ENCODE assay signal across 36 cellular contexts in the genomic region with DNA sequence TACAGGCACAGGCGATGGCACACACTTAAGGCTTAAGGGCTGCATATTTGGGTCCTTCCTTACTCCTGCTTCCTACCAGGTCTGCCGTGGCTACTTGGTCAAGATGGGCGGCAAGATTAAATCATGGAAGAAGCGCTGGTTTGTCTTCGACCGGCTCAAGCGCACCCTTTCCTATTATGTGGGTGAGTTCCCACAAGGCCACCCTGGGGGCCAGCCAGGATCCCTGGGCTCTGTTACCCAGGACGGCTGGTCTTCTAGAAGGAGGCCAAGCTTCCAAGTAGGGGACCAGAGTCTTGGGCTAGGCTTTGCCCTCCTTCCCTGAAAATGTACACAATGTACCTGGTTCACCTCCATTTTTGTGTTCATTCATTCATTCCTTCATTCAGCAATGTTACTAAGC. TPM values are rescaled to one million over a fixed set of nuclear protein-coding genes. Genes with fewer than 3 reads are reported as not detected.
"Had no signal": no experiment of that assay in that cellular context is flagged by ENCODE, and none has a peak within 500 bp of the region (broad histone marks: within the 10 kb centered on the region; RNA-seq: fewer than 3 reads in every experiment).

No MANE protein-coding gene starts in this region.

- H3K79me2 ChIP-seq: hepatocyte had no signal

- H3K27me3 ChIP-seq: colonic mucosa, esophagus muscularis mucosa, foreskin keratinocyte, gastroesophageal sphincter, heart left ventricle, hepatocyte, ovary, stomach, testis, tibial artery had no signal

- H3K27ac Mint-ChIP-seq: naive thymus-derived CD8-positive, alpha-beta T cell; nephron progenitor cell; stimulated activated effector memory CD8-positive, alpha-beta T cell treated with anti-CD3 and anti-CD28 coated beads, Interleukin-12 subunit alpha, Interleukin-12 subunit beta, amount 100 ng/mL, for 72 hours; type B pancreatic cell had no signal

- FAIRE-seq: endothelial cell of umbilical vein had no signal

- H3K4me1 ChIP-seq: colonic mucosa, foreskin keratinocyte, testis, tibial artery had no signal

- H3K4me1 Mint-ChIP-seq: nephron progenitor cell had no signal

- H3K36me3 ChIP-seq: colonic mucosa, ovary had no signal

- H3K9me3 ChIP-seq: colonic mucosa, esophagus muscularis mucosa, gastroesophageal sphincter, heart left ventricle, left ventricle myocardium inferior, lower lobe of right lung, ovary, stomach, testis, tibial artery had no signal

- H3K27me3 Mint-ChIP-seq: naive thymus-derived CD8-positive, alpha-beta T cell; type B pancreatic cell had no signal

- H3K9me3 Mint-ChIP-seq: naive thymus-derived CD8-positive, alpha-beta T cell; nephron progenitor cell; stimulated activated effector memory CD8-positive, alpha-beta T cell treated with anti-CD3 and anti-CD28 coated beads, Interleukin-12 subunit alpha, Interleukin-12 subunit beta, amount 100 ng/mL, for 72 hours; type B pancreatic cell had no signal

- H3K36me3 Mint-ChIP-seq: naive thymus-derived CD8-positive, alpha-beta T cell had no signal

- ATAC-seq: foreskin keratinocyte; gastroesophageal sphincter; heart left ventricle; lower lobe of right lung; naive thymus-derived CD8-positive, alpha-beta T cell; sciatic nerve; stimulated activated effector memory CD8-positive, alpha-beta T cell treated with anti-CD3 and anti-CD28 coated beads, Interleukin-12 subunit alpha, Interleukin-12 subunit beta, amount 100 ng/mL, for 72 hours had no signal

- H3K4me2 ChIP-seq: hepatocyte, smooth muscle cell had no signal

- H3K27ac ChIP-seq: colonic mucosa, esophagus muscularis mucosa, foreskin keratinocyte, gastroesophageal sphincter, heart left ventricle, hepatocyte, left ventricle myocardium inferior, lower lobe of right lung, ovary, stomach, testis, tibial artery had no signal

- H3K4me3 ChIP-seq: colonic mucosa, esophagus muscularis mucosa, gastroesophageal sphincter, heart left ventricle, hepatocyte, left ventricle myocardium inferior, lower lobe of right lung, ovary, smooth muscle cell, stomach, testis, tibial artery had no signal

- H3K4me3 Mint-ChIP-seq: naive thymus-derived CD8-positive, alpha-beta T cell; nephron progenitor cell; stimulated activated effector memory CD8-positive, alpha-beta T cell treated with anti-CD3 and anti-CD28 coated beads, Interleukin-12 subunit alpha, Interleukin-12 subunit beta, amount 100 ng/mL, for 72 hours; type B pancreatic cell had no signal

- H2AFZ ChIP-seq: hepatocyte had no signal

- DNase-seq: colonic mucosa; dermis blood vessel endothelial cell; effector memory CD4-positive, alpha-beta T cell; foreskin keratinocyte; left colon; left ventricle myocardium inferior; lower lobe of right lung; naive thymus-derived CD8-positive, alpha-beta T cell; nephron progenitor cell; occipital lobe; retina; stimulated activated CD4-positive, alpha-beta T cell treated with anti-CD3 and anti-CD28 coated beads, Interleukin-2, amount 100 ng/mL, for 24 hours; stimulated activated CD4-positive, alpha-beta T cell treated with anti-CD3 and anti-CD28 coated beads, Interleukin-4, amount 100 ng/mL, for 24 hours; stimulated activated naive CD4-positive, alpha-beta T cell treated with Interleukin-2 at 50 U/mL for 16 hours; stomach; substantia nigra; testis had no signal

RNA-seq across cellular contexts. Expression of a gene that starts 29.1 kb away (rescaled TPM):
- total RNA-seq: chondrocyte; dermis blood vessel endothelial cell; endothelial cell of umbilical vein; epithelial cell of proximal tubule; esophagus muscularis mucosa; fibroblast of lung; foreskin keratinocyte; gastroesophageal sphincter; heart left ventricle; kidney epithelial cell; left ventricle myocardium inferior; mesenteric fat pad; myocyte; naive thymus-derived CD8-positive, alpha-beta T cell; occipital lobe; pulmonary artery endothelial cell; sciatic nerve; smooth muscle cell; urinary bladder had no signal
- polyA plus RNA-seq: endothelial cell of umbilical vein; fibroblast of lung; naive thymus-derived CD8-positive, alpha-beta T cell had no signal
